Comparison of ENCODE assay signal across 8 cellular contexts in genomic region chr1:226186124-226187018, GRCh38. TPM values are rescaled to one million over a fixed set of nuclear protein-coding genes. Genes with fewer than 3 reads are reported as not detected.
DNase-seq lines count a peak whose midpoint lies in the region; ATAC-seq, FAIRE-seq and TF ChIP-seq lines count a peak whose summit lies in the region.

TSS of gene ACBD3 (minus strand) at chr1:226186741. CDS start at chr1:226186675, 66 bp downstream.

- H3K9me3 ChIP-seq in Loucy (ENCODE audit: insufficient read depth, low read depth, low read length) (no peaks in the 10 kb centered on the region), RWPE2 (ENCODE audit: severe bottlenecking) (no peaks in the 10 kb centered on the region)

- H3K4me2 ChIP-seq in Loucy (ENCODE audit: low read depth, low read length, poor library complexity, severe bottlenecking) = peak within 1 kb of the TSS; percentile 98

- H3K4me1 ChIP-seq in Loucy (ENCODE audit: insufficient read depth, low read length, poor library complexity, severe bottlenecking) (peaks cover 39% of the 10 kb centered on the region), RWPE2 (ENCODE audit: insufficient read depth, poor library complexity, severe bottlenecking) (peaks cover 4% of the 10 kb centered on the region)

- H3K27ac ChIP-seq in RWPE2 (ENCODE audit: poor library complexity, severe bottlenecking) = peak within 1 kb of the TSS; percentile 63

- no peaks in the 10 kb centered on the region for H3K9me3 Mint-ChIP-seq in activated T-helper 17 cell treated with anti-CD3 and anti-CD28 coated beads, Interleukin-2, amount 50 U/mL, for 72 hours
- no peaks in the 10 kb centered on the region for H3K9me3 Mint-ChIP-seq in natural killer cell

- no peak for FAIRE-seq in H54 (lab: Jason Lieb, UNC)

- peak; percentile 98 for TF ChIP-seq POLR2A in H54 (IDR thresholded peaks at IDR 0.05; ENCODE audit: low read depth, low read length)

- H3K36me3 ChIP-seq in Loucy (ENCODE audit: insufficient read depth, low read length) = no peaks in the 10 kb centered on the region
- no peaks in the 10 kb centered on the region; the same call in 1 of the 2 replicates for H3K36me3 ChIP-seq in RWPE2 (ENCODE audit: low read depth)

- ATAC-seq in RWPE2 (ENCODE audit: low read depth) = peak; percentile 91
- peak; percentile 95 for ATAC-seq in activated T-helper 17 cell treated with anti-CD3 and anti-CD28 coated beads, Interleukin-2, amount 50 U/mL, for 72 hours (replicated peaks)
- peak; percentile 92 to 97 (median 97) for ATAC-seq in natural killer cell

- peak; percentile 88 for DNase-seq in EL
- peak; percentile 89 for DNase-seq in H54 (ENCODE audit: insufficient read length, low spot score)
- peak; percentile 69 for DNase-seq in RWPE2 (ENCODE audit: low spot score)
- peak; percentile 77 for DNase-seq in fibroblast of mammary gland (ENCODE audit: low read depth)
- DNase-seq in natural killer cell = peak; percentile 80
- DNase-seq in stimulated activated naive CD4-positive, alpha-beta T cell (lab: John Stamatoyannopoulos, UW) = peak; percentile 69 to 84 (median 76)

- peaks cover 40% of the 10 kb centered on the region for H4K20me1 ChIP-seq in Loucy (ENCODE audit: insufficient read depth, low read length, poor library complexity, severe bottlenecking)

- H3K4me3 Mint-ChIP-seq in activated T-helper 17 cell treated with anti-CD3 and anti-CD28 coated beads, Interleukin-2, amount 50 U/mL, for 72 hours = peak within 1 kb of the TSS; percentile 98
- H3K4me3 Mint-ChIP-seq in natural killer cell = peak within 1 kb of the TSS; percentile 98

- H3F3A ChIP-seq in Loucy (ENCODE audit: low read depth) = peaks cover 2% of the 10 kb centered on the region; the same call in 1 of the 2 replicates

- H3K4me1 Mint-ChIP-seq in activated T-helper 17 cell treated with anti-CD3 and anti-CD28 coated beads, Interleukin-2, amount 50 U/mL, for 72 hours = peaks cover 21% of the 10 kb centered on the region
- peaks cover 41% of the 10 kb centered on the region in 2 donors for H3K4me1 Mint-ChIP-seq in natural killer cell

- H3K79me2 ChIP-seq in Loucy (ENCODE audit: insufficient read depth, low read length) = peaks cover 61% of the 10 kb centered on the region

- H3K9me2 ChIP-seq in Loucy (replicated peaks; ENCODE audit: low read depth, low read length) = no peaks in the 10 kb centered on the region

- intact Hi-C loops in natural killer cell (cut with micrococcal nuclease) = loop anchor here (2.0 to 10.0 kb wide), 4 partner anchors 64 to 722 kb away; partner anchors contain the start of genes LIN9 and PARP1

- peaks cover 36% of the 10 kb centered on the region for H3K36me3 Mint-ChIP-seq in activated T-helper 17 cell treated with anti-CD3 and anti-CD28 coated beads, Interleukin-2, amount 50 U/mL, for 72 hours (ENCODE audit: low read depth)
- no peaks in the 10 kb centered on the region for H3K36me3 Mint-ChIP-seq in natural killer cell

- no peaks in the 10 kb centered on the region for H3K27me3 Mint-ChIP-seq in activated T-helper 17 cell treated with anti-CD3 and anti-CD28 coated beads, Interleukin-2, amount 50 U/mL, for 72 hours
- H3K27me3 Mint-ChIP-seq in natural killer cell (ENCODE audit: low read depth in 2 of 2) = no peaks in the 10 kb centered on the region

- H3K4me3 ChIP-seq in Loucy (ENCODE audit: low read length, poor library complexity, severe bottlenecking) = peak within 1 kb of the TSS; percentile 99
- H3K4me3 ChIP-seq in RWPE2 (ENCODE audit: severe bottlenecking) = peak within 1 kb of the TSS; percentile 93
- peak within 1 kb of the TSS; percentile 96 for H3K4me3 ChIP-seq in fibroblast of mammary gland (ENCODE audit: control insufficient read depth, low read depth, low read length)

- H3K27ac Mint-ChIP-seq in activated T-helper 17 cell treated with anti-CD3 and anti-CD28 coated beads, Interleukin-2, amount 50 U/mL, for 72 hours = peak within 1 kb of the TSS; percentile 97
- H3K27ac Mint-ChIP-seq in natural killer cell = peak within 1 kb of the TSS; percentile 91 to 92

- peak within 1 kb of the TSS; percentile 97 for H3K9ac ChIP-seq in Loucy (ENCODE audit: low read depth, low read length, poor library complexity, severe bottlenecking)

- H3K27me3 ChIP-seq in Loucy (ENCODE audit: insufficient read depth, low read length, poor library complexity, severe bottlenecking) (no peaks in the 10 kb centered on the region), RWPE2 (ENCODE audit: insufficient read depth, poor library complexity, severe bottlenecking) (no peaks in the 10 kb centered on the region)

- H2AFZ ChIP-seq in Loucy (ENCODE audit: low read length) = peak within 1 kb of the TSS; percentile 99

- TF ChIP-seq CTCF in Loucy (conservative IDR thresholded peaks at IDR 0.05; ENCODE audit: low read length) = no peak
- no peak for TF ChIP-seq CTCF in RWPE2 (IDR thresholded peaks at IDR 0.05; ENCODE audit: poor library complexity, severe bottlenecking)
- TF ChIP-seq CTCF in fibroblast of mammary gland (conservative IDR thresholded peaks at IDR 0.05; ENCODE audit: control insufficient read depth, insufficient read depth, low read depth, low read length) = no peak
- no peak for TF ChIP-seq CTCF in natural killer cell (IDR thresholded peaks at IDR 0.05)

RNA-seq across cellular contexts. Expression of gene ACBD3, which starts in this region (rescaled TPM):
- 10 to 100 TPM; 20.3 to 23.9 TPM for total RNA-seq in activated T-helper 17 cell treated with anti-CD3 and anti-CD28 coated beads, Interleukin-2, amount 50 U/mL, for 72 hours
- 10 to 100 TPM; 26.9 to 33.3 (median 28.8) TPM for total RNA-seq in natural killer cell

Comparison
In these comparisons a context has a peak if more than half of its experiments do, and no peak if none do; other contexts are left out.
1. Peak in every context shown above with its lines: DNase-seq, ATAC-seq, H3K4me3 ChIP-seq and H3K27ac ChIP-seq.